In genomic region chr7:99380823-99381663, GRCh38 we compare ENCODE assay signal across 8 cellular contexts. TPM values are rescaled to one million over a fixed set of nuclear protein-coding genes. Genes with fewer than 3 reads are reported as not detected.
DNase-seq lines count a peak whose midpoint lies in the region; ATAC-seq and TF ChIP-seq lines count a peak whose summit lies in the region.

No MANE protein-coding gene starts in this region.

- no peak overlapping the region for H3K4me2 ChIP-seq in neural progenitor cell

- no peaks in the 10 kb centered on the region for H3K9me3 Mint-ChIP-seq in WTC11
- no peaks in the 10 kb centered on the region for H3K9me3 Mint-ChIP-seq in chondrocyte (ENCODE audit: low read depth)
- H3K9me3 Mint-ChIP-seq in neural progenitor cell = no peaks in the 10 kb centered on the region

- no peak overlapping the region for H3K4me3 Mint-ChIP-seq in WTC11
- no peak overlapping the region for H3K4me3 Mint-ChIP-seq in chondrocyte (ENCODE audit: unreplicated experiment)
- no peak overlapping the region for H3K4me3 Mint-ChIP-seq in neural progenitor cell

- H3K9ac ChIP-seq in neural progenitor cell = peak overlapping the region; percentile 10

- H3F3A ChIP-seq in neural progenitor cell (ENCODE audit: low read depth) = no peaks in the 10 kb centered on the region

- H3K9me3 ChIP-seq in neural progenitor cell (ENCODE audit: low read depth) (no peaks in the 10 kb centered on the region), tibial artery (no peaks in the 10 kb centered on the region), HAP-1 (no peaks in the 10 kb centered on the region)

- H3K4me3 ChIP-seq in neural progenitor cell = no peak overlapping the region
- peak overlapping the region in 1 of 2 donors; percentile 33 for H3K4me3 ChIP-seq in tibial artery
- H3K4me3 ChIP-seq in HAP-1 = no peak overlapping the region

- TF ChIP-seq CTCF in WTC11 (IDR thresholded peaks at IDR 0.05) (no peak), chondrocyte (IDR thresholded peaks at IDR 0.05) (no peak), neural progenitor cell (IDR thresholded peaks at IDR 0.05) (no peak), tibial artery (IDR thresholded peaks at IDR 0.05) (no peak)

- intact Hi-C loops in tibial artery (cut with DNase I; ENCODE audit: low total_unique reads) = no loop called here

- in situ Hi-C loops in HAP-1 (cut with MboI; ENCODE audit: low sequenced_read_pairs) = no loop called here

- H3K4me1 Mint-ChIP-seq in WTC11 (peaks cover 11% of the 10 kb centered on the region), chondrocyte (ENCODE audit: low read depth) (peaks cover 29% of the 10 kb centered on the region), neural progenitor cell (peaks cover 3% of the 10 kb centered on the region)

- H3K27ac Mint-ChIP-seq in WTC11 (0 out of 2 replicates have a peak overlapping the region, but pooled peaks have one; percentile 53), chondrocyte (ENCODE audit: unreplicated experiment) (peak overlapping the region; percentile 76), neural progenitor cell (peak overlapping the region; percentile 63)

- H3K36me3 Mint-ChIP-seq in WTC11 (peaks cover 14% of the 10 kb centered on the region), chondrocyte (ENCODE audit: low read depth) (peaks cover 5% of the 10 kb centered on the region), neural progenitor cell (peaks cover 4% of the 10 kb centered on the region)

- peak overlapping the region; percentile 6 for H3K27ac ChIP-seq in neural progenitor cell
- H3K27ac ChIP-seq in tibial artery = peak overlapping the region; percentile 84 to 86

- no peak for DNase-seq in WTC11 (ENCODE audit: low spot score)
- no peak for DNase-seq in chondrocyte (ENCODE audit: low spot score)
- DNase-seq in neural progenitor cell (ENCODE audit: low spot score) = no peak
- DNase-seq in tibial artery = peak in 1 of 2 donors; percentile 36
- DNase-seq in NCI-H82 treated with DMSO at 0.1 percent for 48 hours (lab: John Stamatoyannopoulos, UW; ENCODE audit: unreplicated experiment) = no peak
- no peak for DNase-seq in HAP-1 (ENCODE audit: low spot score in 2 of 2)

- H3K4me1 ChIP-seq in neural progenitor cell (no peaks in the 10 kb centered on the region), tibial artery (peaks cover 0 to 34% (median 29%) of the 10 kb centered on the region in 4 donors), HAP-1 (no peaks in the 10 kb centered on the region)

- H3K27me3 Mint-ChIP-seq in WTC11 (ENCODE audit: low read depth) = no peaks in the 10 kb centered on the region
- no peaks in the 10 kb centered on the region for H3K27me3 Mint-ChIP-seq in chondrocyte (ENCODE audit: low read depth)
- no peaks in the 10 kb centered on the region for H3K27me3 Mint-ChIP-seq in neural progenitor cell (ENCODE audit: insufficient read depth, low read depth)

- H4K20me1 ChIP-seq in neural progenitor cell (ENCODE audit: low read depth) = no peaks in the 10 kb centered on the region

- H3K27me3 ChIP-seq in neural progenitor cell (no peaks in the 10 kb centered on the region), tibial artery (no peaks in the 10 kb centered on the region), HAP-1 (ENCODE audit: low read depth) (no peaks in the 10 kb centered on the region)

- H2AFZ ChIP-seq in neural progenitor cell (replicated peaks) = no peak overlapping the region

- H3K36me3 ChIP-seq in neural progenitor cell = no peaks in the 10 kb centered on the region
- peaks cover 0 to 24% (median 19%) of the 10 kb centered on the region in 3 donors for H3K36me3 ChIP-seq in tibial artery
- H3K36me3 ChIP-seq in HAP-1 (replicated peaks) = peaks cover 7% of the 10 kb centered on the region

- ATAC-seq in GM18519 (IDR thresholded peaks at IDR 0.05; ENCODE audit: low FRiP score, unreplicated experiment) (peak; percentile 70), HG02970 (IDR thresholded peaks at IDR 0.05; ENCODE audit: low FRiP score, unreplicated experiment) (peak; percentile 67), WTC11 (no peak)

- CTCF ChIA-PET in WTC11 (lab: Charles Lee) = no interaction called here

- peaks cover 2% of the 10 kb centered on the region for H3K79me2 ChIP-seq in neural progenitor cell (ENCODE audit: low read depth)

- POLR2A ChIA-PET in WTC11 (lab: Charles Lee) = no interaction called here

TF ChIP-seq in WTC11, 78 proteins besides CTCF, POLR2A, EP300 and RAD21:
- TF ChIP-seq TEAD1 (CRISPR knock-in tag; IDR thresholded peaks at IDR 0.05) = no peak

RNA-seq across cellular contexts. Expression of gene ARPC1B, which starts 6.5 kb away (rescaled TPM):
- 63.3 to 70.2 TPM (median 66.2 TPM) in 3 replicates for total RNA-seq in WTC11 (2021)
- 120 to 134 TPM (median 130 TPM) in 3 replicates for total RNA-seq in chondrocyte
- total RNA-seq in neural progenitor cell (ENCODE audit: low replicate concordance) = 23.6 and 50.5 TPM in 2 replicates

RNA-seq across cellular contexts. Expression of gene PDAP1, which starts 27.4 kb away (rescaled TPM):
- 157 to 177 TPM (median 160 TPM) in 3 replicates for total RNA-seq in WTC11 (2021)
- total RNA-seq in chondrocyte = 91.2 to 101 TPM (median 92.2 TPM) in 3 replicates
- 136 and 170 TPM in 2 replicates for total RNA-seq in neural progenitor cell (ENCODE audit: low replicate concordance)

RNA-seq across cellular contexts. Expression of gene BUD31, which starts 27.7 kb away (rescaled TPM):
- total RNA-seq in WTC11 (2021) (98.4 to 99.5 TPM (median 98.7 TPM) in 3 replicates), chondrocyte (88.3 to 120 TPM (median 108 TPM) in 3 replicates), neural progenitor cell (ENCODE audit: low replicate concordance) (59.7 and 98.2 TPM in 2 replicates)

RNA-seq across cellular contexts. Expression of gene ARPC1A, which starts 55.3 kb away (rescaled TPM):
- total RNA-seq in WTC11 (2021) (149 to 160 TPM (median 150 TPM) in 3 replicates), chondrocyte (103 to 110 TPM (median 104 TPM) in 3 replicates), neural progenitor cell (ENCODE audit: low replicate concordance) (143 and 154 TPM in 2 replicates)

RNA-seq across cellular contexts. Expression of gene PTCD1, which starts 57.6 kb away (rescaled TPM):
- 8.8 to 11.4 TPM (median 11.1 TPM) in 3 replicates for total RNA-seq in WTC11 (2021)
- total RNA-seq in chondrocyte = 4.4 to 5.8 TPM (median 5.4 TPM) in 3 replicates
- 8.3 and 10.5 TPM in 2 replicates for total RNA-seq in neural progenitor cell (ENCODE audit: low replicate concordance)
